ENCODE assay signal across 13 cellular contexts in the genomic region with DNA sequence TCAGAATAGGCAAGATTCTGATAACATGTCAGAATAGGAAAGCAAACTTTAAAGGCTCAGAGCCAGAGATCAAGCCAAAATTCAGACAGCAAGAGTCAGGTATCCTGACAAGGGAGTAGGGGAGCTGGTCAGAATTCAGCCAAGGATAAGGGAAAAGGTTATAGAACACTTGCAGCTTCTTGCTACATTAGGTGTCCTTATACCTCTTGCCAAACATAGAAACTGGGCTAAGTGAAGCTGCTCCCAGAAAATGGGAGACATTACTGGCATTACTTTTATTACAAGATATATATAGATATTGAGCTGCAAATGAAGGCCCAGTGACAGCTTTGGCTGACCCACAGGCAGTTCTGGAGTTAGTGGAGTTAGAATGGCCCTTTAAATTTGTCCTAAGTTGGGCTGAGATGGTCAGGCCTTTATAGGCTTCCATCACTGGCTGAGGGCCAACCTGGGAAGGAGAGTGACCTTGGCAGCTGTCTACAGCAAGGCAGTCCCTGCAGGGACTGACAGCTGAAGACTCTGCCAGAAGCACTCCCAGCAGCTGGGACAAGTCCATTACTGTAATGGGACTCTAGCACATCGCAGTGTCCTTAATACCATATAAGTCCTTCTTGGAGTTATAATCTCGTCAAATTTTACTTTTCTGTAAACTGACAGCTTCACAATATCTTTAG.
DNase-seq lines count a peak whose midpoint lies in the region; ATAC-seq and TF ChIP-seq lines count a peak whose summit lies in the region.
"Had no signal": no experiment of that assay in that cellular context is flagged by ENCODE, and none has a peak within 500 bp of the region (broad histone marks: within the 10 kb centered on the region; RNA-seq: fewer than 3 reads in every experiment).

No MANE protein-coding gene starts in this region.

- no peaks in the 10 kb centered on the region for H3K9me2 ChIP-seq in PC-9 (ENCODE audit: insufficient read depth)

- H3K9me3 ChIP-seq in Caco-2 (peaks cover 7% of the 10 kb centered on the region; the same call in 1 of the 2 replicates), PC-9 (ENCODE audit: insufficient read depth, low read depth) (no peaks in the 10 kb centered on the region)
- H3K9me3 ChIP-seq: ovary had no signal

- no peaks in the 10 kb centered on the region for H4K20me1 ChIP-seq in PC-9 (ENCODE audit: insufficient read depth)

- intact Hi-C loops in Caco-2 (cut with micrococcal nuclease; ENCODE audit: unreplicated experiment) (loop anchor here (5.0 kb wide), 1 partner anchor 36 kb away; no protein-coding TSS in a partner anchor), left cardiac atrium (cut with DNase I) (no loop called here), PC-9 (cut with micrococcal nuclease; ENCODE audit: unreplicated experiment) (no loop called here)

- H3K36me3 ChIP-seq in Caco-2 (ENCODE audit: control insufficient read depth, insufficient read depth, low read length) (no peaks in the 10 kb centered on the region), PC-9 (ENCODE audit: low read depth) (no peaks in the 10 kb centered on the region)
- H3K36me3 ChIP-seq: ovary had no signal

- H3K4me3 ChIP-seq in Caco-2 (ENCODE audit: low read depth, low read length) (no peak overlapping the region), PC-9 (no peak overlapping the region)
- H3K4me3 ChIP-seq: ovary had no signal

- H3K79me2 ChIP-seq in PC-9 (ENCODE audit: low read depth): no peaks in the 10 kb centered on the region

- H3K27me3 ChIP-seq in Caco-2 (replicated peaks; ENCODE audit: control insufficient read depth, insufficient read depth, low read length) (no peaks in the 10 kb centered on the region), PC-9 (ENCODE audit: insufficient read depth, low read depth) (no peaks in the 10 kb centered on the region)
- H3K27me3 ChIP-seq: ovary had no signal

- H3K36me3 Mint-ChIP-seq in Caco-2 (ENCODE audit: insufficient read depth, unreplicated experiment) (no peaks in the 10 kb centered on the region), progenitor cell of endocrine pancreas (ENCODE audit: insufficient read depth) (no peaks in the 10 kb centered on the region), endothelial cell (ENCODE audit: low read depth, unreplicated experiment) (no peaks in the 10 kb centered on the region)
- H3K36me3 Mint-ChIP-seq: WTC11 had no signal

- POLR2A ChIA-PET in Caco-2 (lab: Charles Lee) (no interaction called here), PC-9 (lab: Charles Lee; ENCODE audit: unreplicated experiment) (no interaction called here)

- H3K4me1 Mint-ChIP-seq in Caco-2 (ENCODE audit: low read depth, unreplicated experiment) (peaks cover 13% of the 10 kb centered on the region), progenitor cell of endocrine pancreas (ENCODE audit: low read depth) (peaks cover 11% of the 10 kb centered on the region), endothelial cell (ENCODE audit: unreplicated experiment) (no peaks in the 10 kb centered on the region)

- no peak overlapping the region for H3K27ac ChIP-seq in PC-9
- H3K27ac ChIP-seq: ovary had no signal

- no peak overlapping the region for H2AFZ ChIP-seq in PC-9

- TF ChIP-seq CTCF in Caco-2 (IDR thresholded peaks at IDR 0.05; ENCODE audit: insufficient read depth in 1 of 2, low read depth in 1 of 2, low read length in 1 of 2, severe bottlenecking in 1 of 2, unreplicated experiment in 1 of 2): no peak
- no peak for TF ChIP-seq CTCF in progenitor cell of endocrine pancreas (IDR thresholded peaks at IDR 0.05; ENCODE audit: unreplicated experiment)
- TF ChIP-seq CTCF in endothelial cell (IDR thresholded peaks at IDR 0.05; ENCODE audit: unreplicated experiment): no peak
- no peak for TF ChIP-seq CTCF in PC-9 (conservative IDR thresholded peaks at IDR 0.05)

- ATAC-seq in left cardiac atrium (peak; percentile 99), GM18868 (IDR thresholded peaks at IDR 0.05; ENCODE audit: unreplicated experiment) (no peak)
- ATAC-seq: HCT116, WTC11 had no signal

- DNase-seq in Caco-2: peak; percentile 2 to 35
- peak; percentile 95 for DNase-seq in NCI-H82 (lab: John Stamatoyannopoulos, UW)
- DNase-seq in left cardiac atrium: peak; percentile 80
- no peak for DNase-seq in progenitor cell of endocrine pancreas (ENCODE audit: low spot score, unreplicated experiment)
- DNase-seq in A172 (ENCODE audit: low spot score): no peak
- DNase-seq in endothelial cell (ENCODE audit: low spot score): no peak
- DNase-seq in PC-9: no peak
- DNase-seq: activated effector memory CD4-positive, alpha-beta T cell treated with Interleukin-2 at 50 U/mL for 16 hours; GDM1 had no signal

- H3K27ac Mint-ChIP-seq in Caco-2 (ENCODE audit: unreplicated experiment) (peak overlapping the region; percentile 12), progenitor cell of endocrine pancreas (peak overlapping the region; percentile 16), endothelial cell (ENCODE audit: unreplicated experiment) (no peak overlapping the region)
- H3K27ac Mint-ChIP-seq: WTC11 had no signal

- BruUV-seq in Caco-2 (replicated peaks; lab: Mats Ljungman, UMichigan): no TSS peak
- BruUV-seq in PC-9 (replicated peaks; lab: Mats Ljungman, UMichigan): no TSS peak

- H3K4me2 ChIP-seq in PC-9: no peak overlapping the region

- CTCF ChIA-PET in Caco-2 (lab: Charles Lee): interaction anchor here (1.2 kb wide), 1 partner anchor 38 kb away, joined by 9 read pairs; no protein-coding TSS in a partner anchor
- CTCF ChIA-PET in PC-9 (lab: Charles Lee): no interaction called here

- no peaks in the 10 kb centered on the region for H3K27me3 Mint-ChIP-seq in Caco-2 (ENCODE audit: insufficient read depth, unreplicated experiment)
- H3K27me3 Mint-ChIP-seq in progenitor cell of endocrine pancreas: no peaks in the 10 kb centered on the region
- H3K27me3 Mint-ChIP-seq in endothelial cell (ENCODE audit: unreplicated experiment): no peaks in the 10 kb centered on the region

- H3K4me1 ChIP-seq in Caco-2 (peaks cover 21% of the 10 kb centered on the region), PC-9 (replicated peaks; ENCODE audit: insufficient read depth) (no peaks in the 10 kb centered on the region)

- no peak overlapping the region for H3K4me3 Mint-ChIP-seq in Caco-2 (ENCODE audit: unreplicated experiment)
- H3K4me3 Mint-ChIP-seq in progenitor cell of endocrine pancreas (ENCODE audit: low read depth): no peak overlapping the region
- no peak overlapping the region for H3K4me3 Mint-ChIP-seq in endothelial cell (ENCODE audit: unreplicated experiment)
- H3K4me3 Mint-ChIP-seq: WTC11 had no signal

- H3K9me3 Mint-ChIP-seq in Caco-2 (ENCODE audit: unreplicated experiment): peaks cover 19% of the 10 kb centered on the region
- no peaks in the 10 kb centered on the region for H3K9me3 Mint-ChIP-seq in progenitor cell of endocrine pancreas (ENCODE audit: low read depth)
- no peaks in the 10 kb centered on the region for H3K9me3 Mint-ChIP-seq in endothelial cell (ENCODE audit: unreplicated experiment)
- H3K9me3 Mint-ChIP-seq: WTC11 had no signal

- no peaks in the 10 kb centered on the region for H3F3A ChIP-seq in PC-9 (ENCODE audit: insufficient read depth, low read depth)

Comparison
In these comparisons a context has a peak if more than half of its experiments do, and no peak if none do; other contexts are left out.
1. DNase-seq: peak in Caco-2 (2 of 2), NCI-H82 (single experiment) and left cardiac atrium (single experiment); none in progenitor cell of endocrine pancreas (single experiment), A172 (single experiment), endothelial cell (single experiment) and PC-9 (0 of 2).